ENCODE assay signal across 1 cellular context in the genomic region with DNA sequence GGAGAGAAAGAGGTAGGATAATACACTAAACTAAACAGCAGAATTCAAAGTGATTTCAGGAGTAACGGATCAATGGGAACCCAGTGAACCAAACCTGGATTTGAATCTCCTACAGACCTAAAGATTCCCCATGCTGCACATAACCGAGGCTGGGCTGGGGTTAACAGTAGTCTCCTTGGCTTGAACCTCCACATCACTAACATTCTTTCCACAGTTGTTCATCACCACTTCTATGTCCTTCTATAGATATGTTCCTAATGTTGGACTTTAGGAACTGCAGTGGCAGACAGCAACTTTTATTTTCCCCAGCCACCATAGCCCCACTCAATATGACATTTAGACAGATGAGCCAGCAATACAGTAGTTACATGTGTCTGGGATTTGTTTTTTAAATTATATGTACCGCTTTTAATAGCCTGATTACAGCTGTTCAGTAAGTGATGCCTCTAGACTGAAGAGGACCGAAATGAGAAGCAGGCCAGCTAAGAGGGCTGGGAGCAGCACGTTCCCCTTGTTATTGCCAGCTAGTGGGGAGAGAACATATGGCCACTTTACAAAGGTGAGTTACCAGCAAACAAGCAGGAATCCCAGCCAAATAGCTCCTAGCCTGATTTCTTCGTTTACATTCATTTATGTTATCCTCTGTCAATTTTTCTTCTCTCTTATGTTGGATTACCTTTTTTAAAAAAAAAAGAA.
TF ChIP-seq lines count a peak whose summit lies in the region.

No MANE protein-coding gene starts in this region.

TF ChIP-seq in IMR-90, 13 proteins besides CTCF, POLR2A, EP300 and RAD21 (continued from another document):
- TF ChIP-seq FOS (IDR thresholded peaks at IDR 0.05; ENCODE audit: low read depth, low read length) (no peak), MXI1 (IDR thresholded peaks at IDR 0.05; ENCODE audit: borderline replicate concordance, low read depth, low read length) (no peak), NFE2L2 (IDR thresholded peaks at IDR 0.05; ENCODE audit: low read depth, low read length) (no peak), RCOR1 (IDR thresholded peaks at IDR 0.05; ENCODE audit: insufficient replicate concordance, low read length) (no peak), SMC3 (IDR thresholded peaks at IDR 0.05; ENCODE audit: low read depth, low read length) (no peak)
